ENCODE assay signal across 11 cellular contexts in the genomic region with DNA sequence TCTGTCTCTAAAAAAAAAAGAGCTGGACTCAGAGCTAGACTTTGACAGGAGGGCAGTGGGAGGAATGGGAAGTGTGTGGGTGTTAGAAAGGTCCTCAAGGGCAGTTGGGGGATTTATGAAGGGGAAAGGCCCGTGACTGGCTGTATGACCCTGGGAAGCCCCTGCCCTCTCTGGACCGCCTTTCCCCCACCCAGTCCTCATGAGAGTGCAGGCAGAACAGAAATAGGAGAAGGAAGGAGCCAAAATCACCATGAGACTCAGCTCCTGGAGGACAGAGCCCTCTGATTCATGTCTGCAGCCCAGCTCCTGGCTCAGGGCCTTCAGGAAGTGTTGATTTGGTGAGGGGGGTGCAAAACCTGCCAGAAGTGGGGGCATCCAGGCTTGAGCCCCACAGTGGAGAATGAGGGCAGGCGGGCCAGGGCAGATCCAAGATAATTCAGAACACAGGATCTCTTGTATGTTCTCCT. TPM values are rescaled to one million over a fixed set of nuclear protein-coding genes. Genes with fewer than 3 reads are reported as not detected.
A peak's percentile ranks its signal among the peaks of the same experiment; 100 is the strongest.
DNase-seq lines count a peak whose midpoint lies in the region; ATAC-seq and TF ChIP-seq lines count a peak whose summit lies in the region.
"Had no signal": no experiment of that assay in that cellular context is flagged by ENCODE, and none has a peak within 500 bp of the region (broad histone marks: within the 10 kb centered on the region; RNA-seq: fewer than 3 reads in every experiment).

No MANE protein-coding gene starts in this region.

- no peaks in the 10 kb centered on the region for H4K20me1 ChIP-seq in PC-3 (ENCODE audit: low read length)

- H3K36me3 ChIP-seq in PC-3 (ENCODE audit: low read depth, low read length) = peaks cover 15% of the 10 kb centered on the region
- no peaks in the 10 kb centered on the region for H3K36me3 ChIP-seq in effector memory CD4-positive, alpha-beta T cell (ENCODE audit: control insufficient read depth, insufficient read depth, low read length)

- peak overlapping the region; percentile 58 for H3K4me3 Mint-ChIP-seq in activated CD4-positive, alpha-beta T cell treated with anti-CD3 and anti-CD28 coated beads, Interleukin-2, amount 10 ng/mL, durations not matched to agents 24 days and 14 days
- H3K4me3 Mint-ChIP-seq in stimulated activated naive CD8-positive, alpha-beta T cell treated with anti-CD3 and anti-CD28 coated beads, Interleukin-15, Interleukin-2, amounts not matched to agents 100 ng/mL and 50 ng/mL, for 24 hours = peak overlapping the region; percentile 53

- H3K79me2 ChIP-seq in PC-3 (ENCODE audit: low read length) = no peaks in the 10 kb centered on the region

- no peak overlapping the region for H3K4me3 ChIP-seq in PC-3 (ENCODE audit: low read length)
- H3K4me3 ChIP-seq in effector memory CD4-positive, alpha-beta T cell (ENCODE audit: insufficient read depth, low read depth, low read length, poor library complexity, severe bottlenecking) = no peak overlapping the region

- CTCF ChIA-PET in PC-3 (lab: Charles Lee) = interaction anchor here (1.1 kb wide), 1 partner anchor 18 kb away, joined by 3 read pairs; no protein-coding TSS in a partner anchor

- H3K4me1 Mint-ChIP-seq in activated CD4-positive, alpha-beta T cell treated with anti-CD3 and anti-CD28 coated beads, Interleukin-2, amount 10 ng/mL, durations not matched to agents 24 days and 14 days = peaks cover 80% of the 10 kb centered on the region
- peaks cover 77% of the 10 kb centered on the region for H3K4me1 Mint-ChIP-seq in stimulated activated naive CD8-positive, alpha-beta T cell treated with anti-CD3 and anti-CD28 coated beads, Interleukin-15, Interleukin-2, amounts not matched to agents 100 ng/mL and 50 ng/mL, for 24 hours (ENCODE audit: low read depth)

- no peaks in the 10 kb centered on the region for H3K27me3 Mint-ChIP-seq in activated CD4-positive, alpha-beta T cell treated with anti-CD3 and anti-CD28 coated beads, Interleukin-2, amount 10 ng/mL, durations not matched to agents 24 days and 14 days
- no peaks in the 10 kb centered on the region for H3K27me3 Mint-ChIP-seq in stimulated activated naive CD8-positive, alpha-beta T cell treated with anti-CD3 and anti-CD28 coated beads, Interleukin-15, Interleukin-2, amounts not matched to agents 100 ng/mL and 50 ng/mL, for 24 hours

- POLR2A ChIA-PET in PC-3 (lab: Charles Lee; ENCODE audit: unreplicated experiment) = no interaction called here

- peak overlapping the region; percentile 11; the same call in 1 of the 2 replicates for H3K27ac ChIP-seq in PC-3 (ENCODE audit: low read length)
- H3K27ac ChIP-seq in effector memory CD4-positive, alpha-beta T cell (ENCODE audit: insufficient read depth, low read length, poor library complexity, severe bottlenecking) = peak overlapping the region; percentile 1

- no peaks in the 10 kb centered on the region for H3K9me3 Mint-ChIP-seq in activated CD4-positive, alpha-beta T cell treated with anti-CD3 and anti-CD28 coated beads, Interleukin-2, amount 10 ng/mL, durations not matched to agents 24 days and 14 days
- H3K9me3 Mint-ChIP-seq in stimulated activated naive CD8-positive, alpha-beta T cell treated with anti-CD3 and anti-CD28 coated beads, Interleukin-15, Interleukin-2, amounts not matched to agents 100 ng/mL and 50 ng/mL, for 24 hours = peaks cover 5% of the 10 kb centered on the region

- no peak overlapping the region for H3K9ac ChIP-seq in PC-3 (ENCODE audit: low read length)

- no peak for TF ChIP-seq CTCF in PC-3 (conservative IDR thresholded peaks at IDR 0.05; ENCODE audit: low read depth, low read length)

- no peak for ATAC-seq in PC-3
- no peak for ATAC-seq in HG03139 (IDR thresholded peaks at IDR 0.05; ENCODE audit: unreplicated experiment)
- no peak for ATAC-seq in GM21723 (IDR thresholded peaks at IDR 0.05; ENCODE audit: unreplicated experiment)
- ATAC-seq: activated CD4-positive, CD25-positive, alpha-beta regulatory T cell treated with anti-CD3 and anti-CD28 coated beads, Interleukin-2, amount 50 U/mL, for 24 hours had no signal

- peaks cover 3% of the 10 kb centered on the region for H3F3A ChIP-seq in PC-3 (ENCODE audit: low read length, unreplicated experiment)

- peak overlapping the region; percentile 85 for H3K27ac Mint-ChIP-seq in activated CD4-positive, alpha-beta T cell treated with anti-CD3 and anti-CD28 coated beads, Interleukin-2, amount 10 ng/mL, durations not matched to agents 24 days and 14 days
- H3K27ac Mint-ChIP-seq in stimulated activated naive CD8-positive, alpha-beta T cell treated with anti-CD3 and anti-CD28 coated beads, Interleukin-15, Interleukin-2, amounts not matched to agents 100 ng/mL and 50 ng/mL, for 24 hours = peak overlapping the region; percentile 89

- no peak overlapping the region for H2AFZ ChIP-seq in PC-3 (ENCODE audit: low read length)

- H3K9me3 ChIP-seq in PC-3 (ENCODE audit: low read length) = no peaks in the 10 kb centered on the region
- no peaks in the 10 kb centered on the region for H3K9me3 ChIP-seq in effector memory CD4-positive, alpha-beta T cell (ENCODE audit: control insufficient read depth, low read length)

- no peak overlapping the region for H3K4me2 ChIP-seq in PC-3 (ENCODE audit: low read length)

- intact Hi-C loops in activated CD4-positive, alpha-beta T cell treated with anti-CD3 and anti-CD28 coated beads, Interleukin-2, amount 10 ng/mL, durations not matched to agents 24 days and 14 days (cut with micrococcal nuclease) = loop anchor here (10.0 kb wide), 1 partner anchor 991 kb away; no protein-coding TSS in a partner anchor
- intact Hi-C loops in PC-3 (cut with micrococcal nuclease) = no loop called here

- peaks cover 50% of the 10 kb centered on the region for H3K4me1 ChIP-seq in PC-3 (ENCODE audit: insufficient read depth, low read length)
- peaks cover 29% of the 10 kb centered on the region for H3K4me1 ChIP-seq in effector memory CD4-positive, alpha-beta T cell (ENCODE audit: control insufficient read depth, insufficient read depth, low read length, poor library complexity, severe bottlenecking)

- H3K27me3 ChIP-seq in PC-3 (ENCODE audit: low read length) = no peaks in the 10 kb centered on the region
- H3K27me3 ChIP-seq in effector memory CD4-positive, alpha-beta T cell (replicated peaks; ENCODE audit: control insufficient read depth, insufficient read depth, low read length, poor library complexity, severe bottlenecking) = no peaks in the 10 kb centered on the region

- BruUV-seq in PC-3 (replicated peaks; lab: Mats Ljungman, UMichigan) = no TSS peak

- no peak for DNase-seq in activated CD4-positive, alpha-beta T cell treated with anti-CD3 and anti-CD28 coated beads, Interleukin-2, amount 10 ng/mL, durations not matched to agents 24 days and 14 days
- DNase-seq in activated CD4-positive, alpha-beta T cell treated with anti-CD3 and anti-CD28 coated beads for 4 hours = no peak
- DNase-seq in PC-3 = no peak
- no peak for DNase-seq in effector memory CD4-positive, alpha-beta T cell
- DNase-seq in stimulated activated naive CD4-positive, alpha-beta T cell (lab: John Stamatoyannopoulos, UW) = no peak

- no peaks in the 10 kb centered on the region for H3K9me2 ChIP-seq in PC-3 (replicated peaks; ENCODE audit: low read length)

- peaks cover 64% of the 10 kb centered on the region for H3K36me3 Mint-ChIP-seq in activated CD4-positive, alpha-beta T cell treated with anti-CD3 and anti-CD28 coated beads, Interleukin-2, amount 10 ng/mL, durations not matched to agents 24 days and 14 days (ENCODE audit: low read depth)
- peaks cover 55% of the 10 kb centered on the region for H3K36me3 Mint-ChIP-seq in stimulated activated naive CD8-positive, alpha-beta T cell treated with anti-CD3 and anti-CD28 coated beads, Interleukin-15, Interleukin-2, amounts not matched to agents 100 ng/mL and 50 ng/mL, for 24 hours (ENCODE audit: low read depth)

RNA-seq across cellular contexts. Expression of gene SMG9, which starts 8.7 kb away (rescaled TPM):
- 83.9 and 86.6 TPM in 2 replicates for total RNA-seq in activated CD4-positive, alpha-beta T cell treated with anti-CD3 and anti-CD28 coated beads, Interleukin-2, amount 10 ng/mL, durations not matched to agents 24 days and 14 days
- 48.8 and 49.1 TPM in 2 replicates for total RNA-seq in PC-3 (2014; rRNA removed)

RNA-seq across cellular contexts. Expression of gene KCNN4, which starts 17.3 kb away (rescaled TPM):
- total RNA-seq in activated CD4-positive, alpha-beta T cell treated with anti-CD3 and anti-CD28 coated beads, Interleukin-2, amount 10 ng/mL, durations not matched to agents 24 days and 14 days = 165 and 172 TPM in 2 replicates
- 45.7 and 57.7 TPM in 2 replicates for total RNA-seq in PC-3 (2014; rRNA removed)

RNA-seq across cellular contexts. Expression of gene LYPD5, which starts 38.7 kb away (rescaled TPM):
- total RNA-seq in activated CD4-positive, alpha-beta T cell treated with anti-CD3 and anti-CD28 coated beads, Interleukin-2, amount 10 ng/mL, durations not matched to agents 24 days and 14 days = 0.26 and 0.42 TPM in 2 replicates
- 0.35 and 6.8 TPM in 2 replicates for total RNA-seq in PC-3 (2014; rRNA removed)
- total RNA-seq: epithelial cell of proximal tubule, mononuclear cell had no signal

RNA-seq across cellular contexts. Expression of gene IRGC, which starts 47.6 kb away (rescaled TPM):
- not detected in 2 replicates for total RNA-seq in activated CD4-positive, alpha-beta T cell treated with anti-CD3 and anti-CD28 coated beads, Interleukin-2, amount 10 ng/mL, durations not matched to agents 24 days and 14 days
- total RNA-seq in PC-3 (2014; rRNA removed) = not detected in 2 replicates
- total RNA-seq: epithelial cell of proximal tubule, mononuclear cell had no signal
